In the genomic region with DNA sequence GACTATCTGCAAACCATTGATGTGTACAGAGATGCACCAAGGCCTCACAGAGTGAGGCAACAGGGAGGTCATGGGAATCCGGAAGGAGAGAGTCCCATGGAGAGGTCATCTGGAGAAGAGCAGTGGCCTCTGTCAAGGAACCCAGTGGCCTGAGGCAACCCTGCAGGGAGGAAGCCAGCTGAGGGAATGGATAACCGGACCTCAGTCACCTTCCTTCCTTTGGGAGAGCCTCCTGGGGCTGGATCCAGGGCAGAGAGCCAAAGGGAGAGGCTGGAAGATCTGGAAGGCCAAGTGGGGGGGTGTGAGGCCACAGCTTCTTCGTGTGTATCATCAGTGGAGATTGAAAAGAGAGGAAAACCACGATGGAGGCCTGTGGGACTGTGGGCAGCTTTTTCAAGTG, we compare ENCODE assay signal across 9 cellular contexts. TPM values are rescaled to one million over a fixed set of nuclear protein-coding genes. Genes with fewer than 3 reads are reported as not detected.
DNase-seq lines count a peak whose midpoint lies in the region; ATAC-seq, FAIRE-seq and TF ChIP-seq lines count a peak whose summit lies in the region.
"Had no signal": no experiment of that assay in that cellular context is flagged by ENCODE, and none has a peak within 500 bp of the region (broad histone marks: within the 10 kb centered on the region; RNA-seq: fewer than 3 reads in every experiment).

No MANE protein-coding gene starts in this region.

- no peak for DNase-seq in activated naive CD4-positive, alpha-beta T cell treated with anti-CD3 and anti-CD28 coated beads, Interleukin-2, amount 50 U/mL, for 72 hours (ENCODE audit: low spot score in 2 of 2)
- DNase-seq in left ventricle myocardium superior (peak; percentile 77), upper lobe of right lung (no peak), frontal cortex (ENCODE audit: low spot score in 2 of 2) (no peak), HPDE6-E6E7 (ENCODE audit: extremely low spot score) (no peak)

- intact Hi-C loops in left ventricle myocardium superior (cut with micrococcal nuclease) (no loop called here), upper lobe of right lung (cut with DNase I) (no loop called here)

- no peaks in the 10 kb centered on the region for H3K36me3 ChIP-seq in upper lobe of right lung
- H3K36me3 ChIP-seq: cardiac muscle cell had no signal

- TF ChIP-seq CTCF in upper lobe of right lung (IDR thresholded peaks at IDR 0.05), result no peak

- H3K4me1 Mint-ChIP-seq in activated naive CD4-positive, alpha-beta T cell treated with anti-CD3 and anti-CD28 coated beads, Interleukin-2, amount 50 U/mL, for 24 hours, result peaks cover 52% of the 10 kb centered on the region
- H3K4me1 Mint-ChIP-seq in activated T-helper 17 cell treated with anti-CD3 and anti-CD28 coated beads, Interleukin-2, amount 50 U/mL, for 72 hours, result peaks cover 37% of the 10 kb centered on the region

- no peaks in the 10 kb centered on the region for H3K36me3 Mint-ChIP-seq in activated naive CD4-positive, alpha-beta T cell treated with anti-CD3 and anti-CD28 coated beads, Interleukin-2, amount 50 U/mL, for 24 hours
- peaks cover 0 to 7% of the 10 kb centered on the region in 2 donors for H3K36me3 Mint-ChIP-seq in activated naive CD4-positive, alpha-beta T cell treated with anti-CD3 and anti-CD28 coated beads, Interleukin-2, amount 50 U/mL, for 72 hours
- peaks cover 12% of the 10 kb centered on the region for H3K36me3 Mint-ChIP-seq in activated T-helper 17 cell treated with anti-CD3 and anti-CD28 coated beads, Interleukin-2, amount 50 U/mL, for 72 hours (ENCODE audit: low read depth)

- no peak for FAIRE-seq in frontal cortex (lab: Jason Lieb, UNC)

- H3K27me3 Mint-ChIP-seq in activated naive CD4-positive, alpha-beta T cell treated with anti-CD3 and anti-CD28 coated beads, Interleukin-2, amount 50 U/mL, for 24 hours, result no peaks in the 10 kb centered on the region
- H3K27me3 Mint-ChIP-seq in activated T-helper 17 cell treated with anti-CD3 and anti-CD28 coated beads, Interleukin-2, amount 50 U/mL, for 72 hours, result no peaks in the 10 kb centered on the region

- no peak for ATAC-seq in activated naive CD4-positive, alpha-beta T cell treated with anti-CD3 and anti-CD28 coated beads, Interleukin-2, amount 50 U/mL, for 72 hours
- ATAC-seq in activated T-helper 17 cell treated with anti-CD3 and anti-CD28 coated beads, Interleukin-2, amount 50 U/mL, for 72 hours (replicated peaks), result no peak
- peak; percentile 97 for ATAC-seq in left ventricle myocardium superior
- ATAC-seq in upper lobe of right lung, result peak; percentile 50
- no peak for ATAC-seq in HG03045 (IDR thresholded peaks at IDR 0.05; ENCODE audit: unreplicated experiment)

- H3K4me1 ChIP-seq in upper lobe of right lung, result no peaks in the 10 kb centered on the region

- no peak overlapping the region for H3K4me3 ChIP-seq in upper lobe of right lung
- H3K4me3 ChIP-seq: cardiac muscle cell had no signal

- peak overlapping the region; percentile 68 for H3K27ac Mint-ChIP-seq in activated naive CD4-positive, alpha-beta T cell treated with anti-CD3 and anti-CD28 coated beads, Interleukin-2, amount 50 U/mL, for 24 hours
- H3K27ac Mint-ChIP-seq in activated naive CD4-positive, alpha-beta T cell treated with anti-CD3 and anti-CD28 coated beads, Interleukin-2, amount 50 U/mL, for 72 hours, result peak overlapping the region in 1 of 2 donors; percentile 19
- H3K27ac Mint-ChIP-seq in activated T-helper 17 cell treated with anti-CD3 and anti-CD28 coated beads, Interleukin-2, amount 50 U/mL, for 72 hours, result peak overlapping the region; percentile 11

- no peaks in the 10 kb centered on the region for H3K9me3 Mint-ChIP-seq in activated naive CD4-positive, alpha-beta T cell treated with anti-CD3 and anti-CD28 coated beads, Interleukin-2, amount 50 U/mL, for 24 hours
- peaks cover 0 to 6% of the 10 kb centered on the region in 2 donors for H3K9me3 Mint-ChIP-seq in activated naive CD4-positive, alpha-beta T cell treated with anti-CD3 and anti-CD28 coated beads, Interleukin-2, amount 50 U/mL, for 72 hours
- no peaks in the 10 kb centered on the region for H3K9me3 Mint-ChIP-seq in activated T-helper 17 cell treated with anti-CD3 and anti-CD28 coated beads, Interleukin-2, amount 50 U/mL, for 72 hours

- no peak overlapping the region for H3K27ac ChIP-seq in upper lobe of right lung
- H3K27ac ChIP-seq: cardiac muscle cell had no signal

- H3K9me3 ChIP-seq in upper lobe of right lung, result no peaks in the 10 kb centered on the region

- peak overlapping the region; percentile 26 for H3K4me3 Mint-ChIP-seq in activated naive CD4-positive, alpha-beta T cell treated with anti-CD3 and anti-CD28 coated beads, Interleukin-2, amount 50 U/mL, for 24 hours
- H3K4me3 Mint-ChIP-seq in activated T-helper 17 cell treated with anti-CD3 and anti-CD28 coated beads, Interleukin-2, amount 50 U/mL, for 72 hours, result peak overlapping the region; percentile 65

- H3K27me3 ChIP-seq in upper lobe of right lung, result no peaks in the 10 kb centered on the region
- H3K27me3 ChIP-seq: cardiac muscle cell had no signal

RNA-seq across cellular contexts. Expression of a gene that starts 24.3 kb away (rescaled TPM):
- 10 to 100 TPM; 10.7 to 32.8 TPM for total RNA-seq in activated naive CD4-positive, alpha-beta T cell treated with anti-CD3 and anti-CD28 coated beads, Interleukin-2, amount 50 U/mL, for 72 hours
- 1 to 10 TPM; 3.0 to 3.9 TPM for total RNA-seq in activated T-helper 17 cell treated with anti-CD3 and anti-CD28 coated beads, Interleukin-2, amount 50 U/mL, for 72 hours
- total RNA-seq in left ventricle myocardium superior (1.7 TPM), upper lobe of right lung (2.4 TPM), frontal cortex (1.6 TPM)
- total RNA-seq: cardiac muscle cell had no signal

RNA-seq across cellular contexts. Expression of a gene that starts 50.9 kb away (rescaled TPM):
- under 1 TPM; 0.39 to 0.82 TPM for total RNA-seq in activated naive CD4-positive, alpha-beta T cell treated with anti-CD3 and anti-CD28 coated beads, Interleukin-2, amount 50 U/mL, for 72 hours
- under 1 TPM; 0.32 to 0.58 TPM for total RNA-seq in activated T-helper 17 cell treated with anti-CD3 and anti-CD28 coated beads, Interleukin-2, amount 50 U/mL, for 72 hours
- 3.6 TPM for total RNA-seq in left ventricle myocardium superior
- 11.0 TPM for total RNA-seq in upper lobe of right lung
- 4.5 TPM for total RNA-seq in frontal cortex

Comparison
In these comparisons a context has a peak if more than half of its experiments do, and no peak if none do; other contexts are left out.
1. ATAC-seq: peak in left ventricle myocardium superior (single experiment) and upper lobe of right lung (single experiment); none in activated naive CD4-positive, alpha-beta T cell treated with anti-CD3 and anti-CD28 coated beads, Interleukin-2, amount 50 U/mL, for 72 hours (0 of 2), activated T-helper 17 cell treated with anti-CD3 and anti-CD28 coated beads, Interleukin-2, amount 50 U/mL, for 72 hours (single experiment) and HG03045 (single experiment).